Comparison of ENCODE assay signal across 8 cellular contexts in genomic region chr11:57427692-57428082, GRCh38. TPM values are rescaled to one million over a fixed set of nuclear protein-coding genes. Genes with fewer than 3 reads are reported as not detected.
DNase-seq lines count a peak whose midpoint lies in the region.

No MANE protein-coding gene starts in this region.

- peak; percentile 49 for DNase-seq in Ammon's horn (ENCODE audit: low spot score)
- DNase-seq in SJSA1 (ENCODE audit: low read depth in 1 of 2, low spot score in 2 of 2), result no peak
- DNase-seq in fibroblast of peridontal ligament (ENCODE audit: extremely low read depth), result peak; percentile 95
- peak; percentile 11 for DNase-seq in occipital lobe (lab: John Stamatoyannopoulos, UW)
- no peak for DNase-seq in SKM-1 (lab: John Stamatoyannopoulos, UW; ENCODE audit: unreplicated experiment)
- DNase-seq in NCI-H2227 (lab: John Stamatoyannopoulos, UW; ENCODE audit: unreplicated experiment), result no peak
- no peak for DNase-seq in activated CD4-positive, alpha-beta T cell treated with anti-CD3 and anti-CD28 coated beads, Interleukin-2, amount 50 U/mL, for 48 hours
- no peak for DNase-seq in SKM-1 treated with dmso at 0.1 percent for 144 hours (lab: John Stamatoyannopoulos, UW; ENCODE audit: unreplicated experiment)

- peak overlapping the region; percentile 89 for H3K27ac ChIP-seq in SJSA1

- H3K36me3 ChIP-seq in SJSA1, result peaks cover 26% of the 10 kb centered on the region

- H3K9me3 ChIP-seq in SJSA1 (replicated peaks), result no peaks in the 10 kb centered on the region

- H3K27me3 ChIP-seq in SJSA1 (replicated peaks), result no peaks in the 10 kb centered on the region

- H3K4me3 ChIP-seq in SJSA1, result no peak overlapping the region

- peaks cover 48% of the 10 kb centered on the region for H3K4me1 ChIP-seq in SJSA1 (replicated peaks)

RNA-seq across cellular contexts. Expression of gene SLC43A3, which starts 0.8 kb away (rescaled TPM):
- total RNA-seq in SJSA1 (2014; rRNA removed; shearing (Covaris generic)), result 49.5 and 62.2 TPM in 2 replicates
- 8.7 TPM for total RNA-seq in occipital lobe

RNA-seq across cellular contexts. Expression of gene RTN4RL2, which starts 32.6 kb away (rescaled TPM):
- total RNA-seq in SJSA1 (2014; rRNA removed; shearing (Covaris generic)), result not detected in 2 replicates
- 0.47 TPM for total RNA-seq in occipital lobe

RNA-seq across cellular contexts. Expression of gene PRG2, which starts 37.2 kb away (rescaled TPM):
- total RNA-seq in SJSA1 (2014; rRNA removed; shearing (Covaris generic)), result not detected in 2 replicates
- total RNA-seq in occipital lobe, result not detected

RNA-seq across cellular contexts. Expression of gene PRG3, which starts 46.7 kb away (rescaled TPM):
- total RNA-seq in SJSA1 (2014; rRNA removed; shearing (Covaris generic)), result not detected in 2 replicates
- 0.31 TPM for total RNA-seq in occipital lobe

Comparison
In these comparisons a context has a peak if more than half of its experiments do, and no peak if none do; other contexts are left out.
1. DNase-seq: peak in Ammon's horn (single experiment), fibroblast of peridontal ligament (single experiment) and occipital lobe (single experiment); none in SJSA1 (0 of 2), SKM-1 (single experiment), NCI-H2227 (single experiment), activated CD4-positive, alpha-beta T cell treated with anti-CD3 and anti-CD28 coated beads, Interleukin-2, amount 50 U/mL, for 48 hours (0 of 2) and SKM-1 treated with dmso at 0.1 percent for 144 hours (single experiment).